ENCODE assay signal across 1 cellular context in genomic region chr12:75329918-75330826, GRCh38.
TF ChIP-seq lines count a peak whose summit lies in the region.

CAPS2 (minus strand) TSS chr12:75330324; CDS start chr12:75326498, 3,826 bp downstream.

TF ChIP-seq in HEK293, 187 proteins besides CTCF, POLR2A, EP300 and RAD21 (continued from another document and continues in another):
- no peak for TF ChIP-seq ZNF311 (tag by site-specific recombination; IDR thresholded peaks at IDR 0.05; ENCODE audit: borderline replicate concordance)
- no peak for TF ChIP-seq ZBTB11 (tag by site-specific recombination; conservative IDR thresholded peaks at IDR 0.05; ENCODE audit: low read depth)
- TF ChIP-seq ELK4 (IDR thresholded peaks at IDR 0.05; ENCODE audit: borderline replicate concordance, low read depth, low read length) = no peak
- no peak for TF ChIP-seq ZNF214 (tag by site-specific recombination; IDR thresholded peaks at IDR 0.05; ENCODE audit: borderline replicate concordance)
- peak; percentile 60; the same call in 1 of the 2 replicates for TF ChIP-seq GLIS1 (tag by site-specific recombination; IDR thresholded peaks at IDR 0.05)
- no peak for TF ChIP-seq ZNF621 (tag by site-specific recombination; IDR thresholded peaks at IDR 0.05)
- TF ChIP-seq ZNF555 (tag by site-specific recombination; conservative IDR thresholded peaks at IDR 0.05) = no peak
- TF ChIP-seq ZNF266 (tag by site-specific recombination; IDR thresholded peaks at IDR 0.05; ENCODE audit: low read depth) = no peak
- TF ChIP-seq ZNF157 (tag by site-specific recombination; IDR thresholded peaks at IDR 0.05) = no peak
- no peak for TF ChIP-seq ZSCAN4 (tag by site-specific recombination; IDR thresholded peaks at IDR 0.05)
- peak; percentile 28; the same call in 1 of the 2 replicates for TF ChIP-seq KLF16 (tag by site-specific recombination; IDR thresholded peaks at IDR 0.05)
- TF ChIP-seq ZNF202 (tag by site-specific recombination; IDR thresholded peaks at IDR 0.05; ENCODE audit: borderline replicate concordance) = no peak
- peak; percentile 74 for TF ChIP-seq ZSCAN30 (tag by site-specific recombination; IDR thresholded peaks at IDR 0.05)
- peak; percentile 79 for TF ChIP-seq SP7 (tag by site-specific recombination; IDR thresholded peaks at IDR 0.05)
- TF ChIP-seq TSHZ1 (tag by site-specific recombination; IDR thresholded peaks at IDR 0.05; ENCODE audit: borderline replicate concordance) = no peak
- TF ChIP-seq ZNF530 (tag by site-specific recombination; IDR thresholded peaks at IDR 0.05; ENCODE audit: low read depth) = no peak
- TF ChIP-seq ZBTB48 (tag by site-specific recombination; IDR thresholded peaks at IDR 0.05) = peak; percentile 79; the same call in 1 of the 2 replicates
- TF ChIP-seq ZNF280C (tag by site-specific recombination; IDR thresholded peaks at IDR 0.05) = no peak
- TF ChIP-seq SCRT2 (tag by site-specific recombination; IDR thresholded peaks at IDR 0.05) = peak; percentile 94
- 0 out of 2 replicates have a peak, but pooled peaks have one; percentile 13 for TF ChIP-seq PRDM1 (tag by site-specific recombination; IDR thresholded peaks at IDR 0.05)
- 0 out of 2 replicates have a peak, but pooled peaks have one; percentile 26 for TF ChIP-seq ZNF768 (tag by site-specific recombination; IDR thresholded peaks at IDR 0.05)
- peak; percentile 40; the same call in 1 of the 2 replicates for TF ChIP-seq ZNF558 (tag by site-specific recombination; IDR thresholded peaks at IDR 0.05)
- no peak for TF ChIP-seq ZNF354C (tag by site-specific recombination; IDR thresholded peaks at IDR 0.05; ENCODE audit: borderline replicate concordance, low read depth)
- 0 out of 2 replicates have a peak, but pooled peaks have one; percentile 29 for TF ChIP-seq REST (tag by site-specific recombination; IDR thresholded peaks at IDR 0.05)
- TF ChIP-seq ZNF37A (tag by site-specific recombination; IDR thresholded peaks at IDR 0.05) = no peak
- TF ChIP-seq ZNF146 (tag by site-specific recombination; IDR thresholded peaks at IDR 0.05) = no peak
- TF ChIP-seq ZNF398 (tag by site-specific recombination; IDR thresholded peaks at IDR 0.05) = no peak
- TF ChIP-seq ZFP3 (tag by site-specific recombination; IDR thresholded peaks at IDR 0.05; ENCODE audit: low read depth) = peak; percentile 93
- no peak for TF ChIP-seq ZNF302 (tag by site-specific recombination; IDR thresholded peaks at IDR 0.05; ENCODE audit: low read depth)
- TF ChIP-seq ZNF132 (tag by site-specific recombination; IDR thresholded peaks at IDR 0.05; ENCODE audit: borderline replicate concordance) = no peak
- TF ChIP-seq IKZF3 (tag by site-specific recombination; IDR thresholded peaks at IDR 0.05) = peak; percentile 14; the same call in 1 of the 2 replicates
- no peak for TF ChIP-seq ZNF133 (tag by site-specific recombination; IDR thresholded peaks at IDR 0.05)
- TF ChIP-seq KLF7 (tag by site-specific recombination; IDR thresholded peaks at IDR 0.05; ENCODE audit: borderline replicate concordance) = no peak
- no peak for TF ChIP-seq KLF9 (tag by site-specific recombination; IDR thresholded peaks at IDR 0.05; ENCODE audit: low read depth)
- TF ChIP-seq ZNF629 (tag by site-specific recombination; IDR thresholded peaks at IDR 0.05) = peak; percentile 52; the same call in 1 of the 2 replicates
- no peak for TF ChIP-seq ZNF23 (tag by site-specific recombination; IDR thresholded peaks at IDR 0.05; ENCODE audit: borderline replicate concordance)
- TF ChIP-seq BCL11B (tag by site-specific recombination; IDR thresholded peaks at IDR 0.05; ENCODE audit: low read depth) = peak; percentile 94
- no peak for TF ChIP-seq RBAK (tag by site-specific recombination; IDR thresholded peaks at IDR 0.05)
- 0 out of 2 replicates have a peak, but pooled peaks have one; percentile 46 for TF ChIP-seq PRDM4 (tag by site-specific recombination; IDR thresholded peaks at IDR 0.05)
